Comparison of ENCODE assay signal across 11 cellular contexts in genomic region chr5:60810438-60811085, GRCh38. TPM values are rescaled to one million over a fixed set of nuclear protein-coding genes. Genes with fewer than 3 reads are reported as not detected.
DNase-seq lines count a peak whose midpoint lies in the region; ATAC-seq and TF ChIP-seq lines count a peak whose summit lies in the region.
"Had no signal": no experiment of that assay in that cellular context is flagged by ENCODE, and none has a peak within 500 bp of the region (broad histone marks: within the 10 kb centered on the region; RNA-seq: fewer than 3 reads in every experiment).

No MANE protein-coding gene starts in this region.

- POLR2A ChIA-PET in CD4-positive, alpha-beta T cell (lab: Charles Lee), result no interaction called here

- H3K4me1 Mint-ChIP-seq in CD4-positive, alpha-beta T cell (ENCODE audit: low read depth), result no peaks in the 10 kb centered on the region

- no peak overlapping the region for H2AFZ ChIP-seq in GM23248

- peak; percentile 28 for DNase-seq in GM23248
- DNase-seq in HS-27A (ENCODE audit: low read depth), result peak; percentile 38
- peak; percentile 58 for DNase-seq in islet precursor cell
- no peak for DNase-seq in CD4-positive, alpha-beta T cell
- no peak for DNase-seq in activated CD4-positive, alpha-beta T cell treated with anti-CD3 and anti-CD28 coated beads for 1 hour
- DNase-seq in activated CD4-positive, CD25-positive, alpha-beta regulatory T cell treated with anti-CD3 and anti-CD28 coated beads, Interleukin-2, amount 50 U/mL, for 72 hours, result no peak
- no peak for DNase-seq in right cardiac atrium
- DNase-seq: DMS53, NCI-H69 had no signal

- H3K4me3 ChIP-seq in GM23248, result no peak overlapping the region
- H3K4me3 ChIP-seq in right cardiac atrium (ENCODE audit: low read length), result no peak overlapping the region

- no peak overlapping the region for H3K9ac ChIP-seq in GM23248

- H3F3A ChIP-seq in GM23248 (ENCODE audit: insufficient read depth), result no peaks in the 10 kb centered on the region

- no peaks in the 10 kb centered on the region for H3K9me3 Mint-ChIP-seq in CD4-positive, alpha-beta T cell

- 10 to 18% methylated on average over 2 of the region's 2 CpGs for WGBS in GM23248 (ENCODE audit: low coverage in 1 of 2, low lambda C conversion rate in 2 of 2, missing lambda C conversion rate in 2 of 2), 2 experiments
- WGBS in right cardiac atrium, result 66% methylated on average over 2 of the region's 2 CpGs

- CTCF ChIA-PET in CD4-positive, alpha-beta T cell (lab: Charles Lee), result no interaction called here

- ATAC-seq in GM18508 (IDR thresholded peaks at IDR 0.05; ENCODE audit: insufficient read depth, unreplicated experiment) (peak; percentile 90), right cardiac atrium (no peak)
- no peak for ATAC-seq in CD4-positive, alpha-beta T cell (ENCODE audit: poor library complexity)

- H3K4me3 Mint-ChIP-seq in CD4-positive, alpha-beta T cell, result no peak overlapping the region

- no peaks in the 10 kb centered on the region for H3K27me3 ChIP-seq in GM23248 (replicated peaks; ENCODE audit: insufficient read depth)
- no peaks in the 10 kb centered on the region for H3K27me3 ChIP-seq in CD4-positive, alpha-beta T cell (ENCODE audit: control insufficient read depth, insufficient read depth, low read length)
- no peaks in the 10 kb centered on the region for H3K27me3 ChIP-seq in right cardiac atrium (ENCODE audit: control insufficient read depth, insufficient read depth)

- H3K9me3 ChIP-seq in GM23248 (ENCODE audit: low read depth) (no peaks in the 10 kb centered on the region), right cardiac atrium (ENCODE audit: control insufficient read depth, low read length) (no peaks in the 10 kb centered on the region)
- no peaks in the 10 kb centered on the region for H3K9me3 ChIP-seq in CD4-positive, alpha-beta T cell (ENCODE audit: control insufficient read depth, low read length)

- no peaks in the 10 kb centered on the region for H3K36me3 Mint-ChIP-seq in CD4-positive, alpha-beta T cell (ENCODE audit: low read depth)

- H4K20me1 ChIP-seq in GM23248 (ENCODE audit: insufficient read depth), result no peaks in the 10 kb centered on the region

- no peak for TF ChIP-seq CTCF in CD4-positive, alpha-beta T cell (IDR thresholded peaks at IDR 0.05)

- H3K36me3 ChIP-seq in GM23248 (ENCODE audit: low read depth), result no peaks in the 10 kb centered on the region

- H3K27ac Mint-ChIP-seq in CD4-positive, alpha-beta T cell, result no peak overlapping the region

- intact Hi-C loops in CD4-positive, alpha-beta T cell (cut with DNase I, micrococcal nuclease), result no loop called here
- intact Hi-C loops in right cardiac atrium (cut with DNase I), result no loop called here

- H3K9me2 ChIP-seq in GM23248 (ENCODE audit: insufficient read depth), result no peaks in the 10 kb centered on the region

- peaks cover 7% of the 10 kb centered on the region for H3K27me3 Mint-ChIP-seq in CD4-positive, alpha-beta T cell

- no peak overlapping the region for H3K27ac ChIP-seq in GM23248
- H3K27ac ChIP-seq in CD4-positive, alpha-beta T cell (ENCODE audit: low read depth, low read length), result no peak overlapping the region
- no peak overlapping the region for H3K27ac ChIP-seq in right cardiac atrium (ENCODE audit: low read length)
- H3K27ac ChIP-seq: VCaP had no signal

- H3K4me2 ChIP-seq in GM23248 (ENCODE audit: unreplicated experiment), result no peak overlapping the region

- H3K79me2 ChIP-seq in GM23248 (ENCODE audit: insufficient read depth), result no peaks in the 10 kb centered on the region

- in situ Hi-C loops in GM23248 (cut with MboI), result no loop called here

- no peaks in the 10 kb centered on the region for H3K4me1 ChIP-seq in GM23248 (ENCODE audit: insufficient read depth)
- no peaks in the 10 kb centered on the region for H3K4me1 ChIP-seq in right cardiac atrium (ENCODE audit: control insufficient read depth, insufficient read depth, low read length)

RNA-seq across cellular contexts. Expression of gene ELOVL7, which starts 33.5 kb away (rescaled TPM):
- not detected in 2 replicates for total RNA-seq in GM23248 (2014; rRNA removed; shearing (Covaris generic))
- 0.28 TPM in 1 of 2 replicates, not detected in the other for polyA plus RNA-seq in GM23248 (2016; fragmentation: Nextera tagmentation; extraction: Ambion mirVana)
- total RNA-seq in CD4-positive, alpha-beta T cell, result not detected
- under 1 TPM; 0.29 to 0.97 (median 0.36) TPM for total RNA-seq in right cardiac atrium
- 0.63 TPM for polyA plus RNA-seq in right cardiac atrium

Comparison
In these comparisons a context has a peak if more than half of its experiments do, and no peak if none do; other contexts are left out.
1. DNase-seq: peak in GM23248 (single experiment), HS-27A (single experiment) and islet precursor cell (single experiment); none in CD4-positive, alpha-beta T cell (0 of 10), activated CD4-positive, alpha-beta T cell treated with anti-CD3 and anti-CD28 coated beads for 1 hour (single experiment), activated CD4-positive, CD25-positive, alpha-beta regulatory T cell treated with anti-CD3 and anti-CD28 coated beads, Interleukin-2, amount 50 U/mL, for 72 hours (single experiment) and right cardiac atrium (0 of 3).